16 cellular contexts compared by ENCODE assay signal in the genomic region with DNA sequence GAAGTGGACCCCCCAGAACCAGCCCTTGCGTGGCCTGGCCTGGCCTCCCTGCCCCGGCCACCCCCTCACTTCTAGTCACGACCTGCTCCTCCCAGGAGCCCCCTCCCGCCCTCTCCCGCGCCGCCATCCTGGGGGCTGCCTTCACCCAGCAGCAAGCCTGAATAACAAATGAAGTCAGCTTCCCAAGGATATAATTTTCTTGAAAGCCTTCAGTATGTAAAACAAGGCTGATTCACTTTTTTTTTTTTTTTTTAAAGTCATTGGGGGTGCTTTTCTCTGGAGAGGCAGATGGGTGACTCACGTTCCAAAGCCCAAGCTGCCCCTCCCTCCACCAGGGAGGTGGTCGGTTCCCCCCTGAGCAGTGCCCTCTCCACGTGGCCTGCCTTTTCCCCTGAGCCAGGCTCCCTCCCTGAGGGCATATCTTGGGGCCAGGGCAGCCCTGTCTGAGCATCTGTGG.
DNase-seq lines count a peak whose midpoint lies in the region; ATAC-seq and TF ChIP-seq lines count a peak whose summit lies in the region.
"Had no signal": no experiment of that assay in that cellular context is flagged by ENCODE, and none has a peak within 500 bp of the region (broad histone marks: within the 10 kb centered on the region; RNA-seq: fewer than 3 reads in every experiment).

No MANE protein-coding gene starts in this region.

- H3K27me3 ChIP-seq in CD8-positive, alpha-beta T cell (ENCODE audit: insufficient read depth, low read length) = no peaks in the 10 kb centered on the region
- H3K27me3 ChIP-seq: pancreas had no signal

- H3K4me3 ChIP-seq in HEK293 (ENCODE audit: low read depth, low read length) = no peak overlapping the region
- H3K4me3 ChIP-seq in CD8-positive, alpha-beta T cell (ENCODE audit: low read depth, low read length) = no peak overlapping the region
- H3K4me3 ChIP-seq: A549, pancreas, thoracic aorta had no signal

- H3K27ac ChIP-seq in HEK293 (ENCODE audit: extremely low read depth, low read depth, low read length) = no peak overlapping the region
- no peak overlapping the region for H3K27ac ChIP-seq in CD8-positive, alpha-beta T cell (ENCODE audit: low read depth, low read length)
- H3K27ac ChIP-seq: A549, thoracic aorta had no signal

- no peaks in the 10 kb centered on the region for H3K9me3 ChIP-seq in HEK293 (ENCODE audit: control insufficient read depth, insufficient read depth, low read depth, low read length)
- H3K9me3 ChIP-seq in CD8-positive, alpha-beta T cell (ENCODE audit: low read length) = no peaks in the 10 kb centered on the region
- H3K9me3 ChIP-seq: A549, pancreas, thoracic aorta had no signal

- no peaks in the 10 kb centered on the region for H3K4me1 ChIP-seq in HEK293 (ENCODE audit: control insufficient read depth, insufficient read depth, low read length)
- H3K4me1 ChIP-seq in CD8-positive, alpha-beta T cell (ENCODE audit: insufficient read depth, low read length) = no peaks in the 10 kb centered on the region
- H3K4me1 ChIP-seq: A549 had no signal

- POLR2A ChIA-PET in HEK293 (lab: Yijun Ruan, JAX) = no interaction called here
- POLR2A ChIA-PET in CD8-positive, alpha-beta T cell (lab: Charles Lee) = no interaction called here

- DNase-seq in A172 (ENCODE audit: low spot score) (peak; percentile 45), astrocyte of the hippocampus (ENCODE audit: low read depth, low spot score) (peak; percentile 83), iris pigment epithelial cell (ENCODE audit: low read depth) (peak; percentile 62), amniotic stem cell (lab: John Stamatoyannopoulos, UW) (no peak), globus pallidus (ENCODE audit: low spot score) (no peak), posterior cingulate gyrus (no peak)
- no peak for DNase-seq in CD8-positive, alpha-beta T cell
- DNase-seq: activated CD4-positive, alpha-beta T cell treated with anti-CD3 and anti-CD28 coated beads, Interleukin-2, amount 50 U/mL, for 48 hours; NCI-H1694; NCI-H774; pancreas; stimulated activated CD4-positive, alpha-beta T cell treated with anti-CD3 and anti-CD28 coated beads, Interleukin-15, amount 100 ng/mL, for 24 hours had no signal

- no peak for ATAC-seq in CD8-positive, alpha-beta T cell
- ATAC-seq: A549; activated T-helper 17 cell treated with anti-CD3 and anti-CD28 coated beads, Interleukin-2, amount 50 U/mL, for 72 hours had no signal

- no peak for TF ChIP-seq CTCF in HEK293 (tag by site-specific recombination; IDR thresholded peaks at IDR 0.05)
- TF ChIP-seq CTCF in CD8-positive, alpha-beta T cell (IDR thresholded peaks at IDR 0.05) = no peak

- intact Hi-C loops in CD8-positive, alpha-beta T cell (cut with DNase I, micrococcal nuclease) = no loop called here
- intact Hi-C loops in posterior cingulate gyrus (cut with DNase I) = no loop called here

- peaks cover 28% of the 10 kb centered on the region for H3K36me3 Mint-ChIP-seq in CD8-positive, alpha-beta T cell

- no peaks in the 10 kb centered on the region for H3K9me3 Mint-ChIP-seq in CD8-positive, alpha-beta T cell
- H3K9me3 Mint-ChIP-seq: activated T-helper 17 cell treated with anti-CD3 and anti-CD28 coated beads, Interleukin-2, amount 50 U/mL, for 72 hours had no signal

- no peak overlapping the region for H3K4me3 Mint-ChIP-seq in CD8-positive, alpha-beta T cell
- H3K4me3 Mint-ChIP-seq: activated T-helper 17 cell treated with anti-CD3 and anti-CD28 coated beads, Interleukin-2, amount 50 U/mL, for 72 hours had no signal

- H3K36me3 ChIP-seq in HEK293 (ENCODE audit: control insufficient read depth in 2 of 2, insufficient read depth in 1 of 2, low read length in 2 of 2) = peaks cover 0 to 27% of the 10 kb centered on the region in 2 experiments; a peak in 2 of 3 replicates
- H3K36me3 ChIP-seq in CD8-positive, alpha-beta T cell (ENCODE audit: insufficient read depth, low read length) = peaks cover 3% of the 10 kb centered on the region
- H3K36me3 ChIP-seq: pancreas had no signal

- H3K4me1 Mint-ChIP-seq in CD8-positive, alpha-beta T cell (ENCODE audit: low read depth) = no peaks in the 10 kb centered on the region
- H3K4me1 Mint-ChIP-seq: activated T-helper 17 cell treated with anti-CD3 and anti-CD28 coated beads, Interleukin-2, amount 50 U/mL, for 72 hours had no signal

- no peaks in the 10 kb centered on the region for H3K27me3 Mint-ChIP-seq in CD8-positive, alpha-beta T cell (ENCODE audit: low read depth)
- H3K27me3 Mint-ChIP-seq: activated T-helper 17 cell treated with anti-CD3 and anti-CD28 coated beads, Interleukin-2, amount 50 U/mL, for 72 hours had no signal

- no peak overlapping the region for H3K27ac Mint-ChIP-seq in CD8-positive, alpha-beta T cell
- H3K27ac Mint-ChIP-seq: activated T-helper 17 cell treated with anti-CD3 and anti-CD28 coated beads, Interleukin-2, amount 50 U/mL, for 72 hours had no signal

- CTCF ChIA-PET in HEK293 (lab: Yijun Ruan, JAX) = no interaction called here
- CTCF ChIA-PET in CD8-positive, alpha-beta T cell (lab: Charles Lee) = no interaction called here

TF ChIP-seq in HEK293, 187 proteins besides CTCF, POLR2A, EP300 and RAD21:
- TF ChIP-seq OSR2 (tag by site-specific recombination; IDR thresholded peaks at IDR 0.05) = no peak
- no peak for TF ChIP-seq ZFP37 (tag by site-specific recombination; IDR thresholded peaks at IDR 0.05)
- TF ChIP-seq KLF7 (tag by site-specific recombination; IDR thresholded peaks at IDR 0.05; ENCODE audit: borderline replicate concordance) = no peak
- no peak for TF ChIP-seq ZNF501 (tag by site-specific recombination; IDR thresholded peaks at IDR 0.05)
- no peak for TF ChIP-seq ZNF610 (tag by site-specific recombination; IDR thresholded peaks at IDR 0.05; ENCODE audit: borderline replicate concordance)
- TF ChIP-seq ZIC2 (tag by site-specific recombination; IDR thresholded peaks at IDR 0.05) = peak; percentile 59
- no peak for TF ChIP-seq KLF16 (tag by site-specific recombination; IDR thresholded peaks at IDR 0.05)
- TF ChIP-seq GLIS1 (tag by site-specific recombination; IDR thresholded peaks at IDR 0.05) = 0 out of 2 replicates have a peak, but pooled peaks have one; percentile 14
- TF ChIP-seq INSM2 (tag by site-specific recombination; IDR thresholded peaks at IDR 0.05) = no peak
- TF ChIP-seq GLI4 (tag by site-specific recombination; IDR thresholded peaks at IDR 0.05) = no peak
- TF ChIP-seq ZNF830 (tag by site-specific recombination; IDR thresholded peaks at IDR 0.05; ENCODE audit: low read depth) = no peak

Comparison
In these comparisons a context has a peak if more than half of its experiments do, and no peak if none do; other contexts are left out.
1. DNase-seq: peak in A172 (single experiment), astrocyte of the hippocampus (single experiment) and iris pigment epithelial cell (single experiment); none in amniotic stem cell (single experiment), globus pallidus (single experiment), CD8-positive, alpha-beta T cell (0 of 7) and posterior cingulate gyrus (0 of 10).